ENCODE assay signal across 1 cellular context in genomic region chr1:109985251-109986053, GRCh38.
TF ChIP-seq lines count a peak whose summit lies in the region.

No MANE protein-coding gene starts in this region.

TF ChIP-seq in IMR-90, 13 proteins besides CTCF, POLR2A, EP300 and RAD21 (continued from another document):
- TF ChIP-seq USF2 (IDR thresholded peaks at IDR 0.05; ENCODE audit: low read depth, low read length) (no peak), MAFK (IDR thresholded peaks at IDR 0.05; ENCODE audit: low read depth, low read length) (no peak), CEBPB (IDR thresholded peaks at IDR 0.05; ENCODE audit: low read depth, low read length) (no peak), BHLHE40 (IDR thresholded peaks at IDR 0.05; ENCODE audit: low read depth, low read length) (no peak), NFE2L2 (IDR thresholded peaks at IDR 0.05; ENCODE audit: low read depth, low read length) (no peak), SMC3 (IDR thresholded peaks at IDR 0.05; ENCODE audit: low read depth, low read length) (no peak), MAZ (IDR thresholded peaks at IDR 0.05; ENCODE audit: borderline replicate concordance, low read depth, low read length) (no peak)
- TF ChIP-seq, protein P1, sequence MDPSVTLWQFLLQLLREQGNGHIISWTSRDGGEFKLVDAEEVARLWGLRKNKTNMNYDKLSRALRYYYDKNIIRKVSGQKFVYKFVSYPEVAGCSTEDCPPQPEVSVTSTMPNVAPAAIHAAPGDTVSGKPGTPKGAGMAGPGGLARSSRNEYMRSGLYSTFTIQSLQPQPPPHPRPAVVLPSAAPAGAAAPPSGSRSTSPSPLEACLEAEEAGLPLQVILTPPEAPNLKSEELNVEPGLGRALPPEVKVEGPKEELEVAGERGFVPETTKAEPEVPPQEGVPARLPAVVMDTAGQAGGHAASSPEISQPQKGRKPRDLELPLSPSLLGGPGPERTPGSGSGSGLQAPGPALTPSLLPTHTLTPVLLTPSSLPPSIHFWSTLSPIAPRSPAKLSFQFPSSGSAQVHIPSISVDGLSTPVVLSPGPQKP (IDR thresholded peaks at IDR 0.05; ENCODE audit: borderline replicate concordance, low read depth, low read length): no peak
TF ChIP-seq in IMR-90: peak in this region for 0.
